31 cellular contexts compared by ENCODE assay signal in genomic region chr5:142539154-142539740, GRCh38.
"Had no signal": no experiment of that assay in that cellular context is flagged by ENCODE, and none has a peak within 500 bp of the region (broad histone marks: within the 10 kb centered on the region; RNA-seq: fewer than 3 reads in every experiment).

No MANE protein-coding gene starts in this region.

- H3K9me3 ChIP-seq: ovary, suprapubic skin, testis, vagina had no signal

- H3K27ac ChIP-seq: neural progenitor cell, ovary, parathyroid adenoma, psoas muscle, suprapubic skin, testis, tibial artery, vagina had no signal

- H3K4me1 Mint-ChIP-seq: naive thymus-derived CD8-positive, alpha-beta T cell; stimulated activated memory B cell treated with anti-CD40 and anti-IgM and Interleukin-4, amounts not matched to agents 10 μg/mL and 1 μg/mL and 100 μg/mL, for 72 hours; stimulated activated naive CD8-positive, alpha-beta T cell treated with anti-CD3 and anti-CD28 coated beads, Interleukin-15, amount 100 ng/mL, for 72 hours had no signal

- H3K4me3 Mint-ChIP-seq: naive thymus-derived CD8-positive, alpha-beta T cell; natural killer cell treated with Interleukin-12 subunit alpha and Interleukin-12 subunit beta and Interleukin-15 and Interleukin-18, amount 100 ng/mL, for 72 hours; neural progenitor cell; stimulated activated memory B cell treated with anti-CD40 and anti-IgM and Interleukin-4, amounts not matched to agents 10 μg/mL and 1 μg/mL and 100 μg/mL, for 72 hours; stimulated activated naive CD8-positive, alpha-beta T cell treated with anti-CD3 and anti-CD28 coated beads, Interleukin-15, amount 100 ng/mL, for 72 hours had no signal

- DNase-seq: naive thymus-derived CD8-positive, alpha-beta T cell; occipital lobe; ovary; posterior cingulate gyrus; psoas muscle; right cardiac atrium; spleen; stimulated activated CD4-positive, alpha-beta T cell treated with anti-CD3 and anti-CD28 coated beads, Interleukin-12 subunit alpha, Interleukin-12 subunit beta, amount 100 ng/mL, for 4 hours; stimulated activated CD4-positive, alpha-beta T cell treated with anti-CD3 and anti-CD28 coated beads, Interleukin-1b, Interleukin-23, amount 100 ng/mL, for 48 hours; stimulated activated CD4-positive, alpha-beta T cell treated with anti-CD3 and anti-CD28 coated beads, Interleukin-4, amount 100 ng/mL, for 1 hour; stimulated activated CD4-positive, alpha-beta T cell treated with anti-CD3 and anti-CD28 coated beads, Interleukin-4, amount 100 ng/mL, for 4 hours; stimulated activated CD8-positive, alpha-beta memory T cell treated with anti-CD3 and anti-CD28 coated beads, Interleukin-4, amount 100 ng/mL, for 48 hours; stimulated activated naive CD4-positive, alpha-beta T cell; stimulated activated naive CD8-positive, alpha-beta T cell treated with anti-CD3 and anti-CD28 coated beads, Interleukin-15, amount 100 ng/mL, for 72 hours; stimulated activated naive CD8-positive, alpha-beta T cell treated with anti-CD3 and anti-CD28 coated beads, Interleukin-15, Interleukin-2, amounts not matched to agents 100 U/mL and 50 U/mL, for 24 hours; substantia nigra; testis; tibial artery; transverse colon; upper lobe of left lung had no signal

- H3K4me3 ChIP-seq: neural progenitor cell, ovary, psoas muscle, skin epidermis, smooth muscle cell, spleen, suprapubic skin, testis, tibial artery, transverse colon, upper lobe of left lung, vagina had no signal

- H3K27ac Mint-ChIP-seq: naive thymus-derived CD8-positive, alpha-beta T cell; natural killer cell treated with Interleukin-12 subunit alpha and Interleukin-12 subunit beta and Interleukin-15 and Interleukin-18, amount 100 ng/mL, for 72 hours; neural progenitor cell; progenitor cell of endocrine pancreas; stimulated activated memory B cell treated with anti-CD40 and anti-IgM and Interleukin-4, amounts not matched to agents 10 μg/mL and 1 μg/mL and 100 μg/mL, for 72 hours had no signal

- H3K9me3 Mint-ChIP-seq: natural killer cell treated with Interleukin-12 subunit alpha and Interleukin-12 subunit beta and Interleukin-15 and Interleukin-18, amount 100 ng/mL, for 72 hours; stimulated activated memory B cell treated with anti-CD40 and anti-IgM and Interleukin-4, amounts not matched to agents 10 μg/mL and 1 μg/mL and 100 μg/mL, for 72 hours; stimulated activated naive CD8-positive, alpha-beta T cell treated with anti-CD3 and anti-CD28 coated beads, Interleukin-15, amount 100 ng/mL, for 72 hours had no signal

- FAIRE-seq: urothelium cell line had no signal

- H3K36me3 ChIP-seq: neural progenitor cell, ovary, spleen, suprapubic skin, tibial artery, transverse colon, upper lobe of left lung, vagina had no signal

- H3K4me1 ChIP-seq: neural progenitor cell, parathyroid adenoma, psoas muscle had no signal

- H3K27me3 ChIP-seq: neural progenitor cell, ovary, suprapubic skin, testis, tibial artery, transverse colon, upper lobe of left lung, vagina had no signal

- H3K36me3 Mint-ChIP-seq: natural killer cell treated with Interleukin-12 subunit alpha and Interleukin-12 subunit beta and Interleukin-15 and Interleukin-18, amount 100 ng/mL, for 72 hours; stimulated activated memory B cell treated with anti-CD40 and anti-IgM and Interleukin-4, amounts not matched to agents 10 μg/mL and 1 μg/mL and 100 μg/mL, for 72 hours had no signal

- H2AFZ ChIP-seq: neural progenitor cell, parathyroid adenoma had no signal

- H3K9ac ChIP-seq: neural progenitor cell, parathyroid adenoma had no signal

- H3K79me2 ChIP-seq: parathyroid adenoma had no signal

- H3K27me3 Mint-ChIP-seq: progenitor cell of endocrine pancreas had no signal

- H3K4me2 ChIP-seq: neural progenitor cell, smooth muscle cell had no signal

- ATAC-seq: naive thymus-derived CD8-positive, alpha-beta T cell; natural killer cell treated with Interleukin-12 subunit alpha and Interleukin-12 subunit beta and Interleukin-15 and Interleukin-18, amount 100 ng/mL, for 72 hours; psoas muscle; right cardiac atrium; sciatic nerve; stimulated activated memory B cell treated with anti-CD40 and anti-IgM and Interleukin-4, amounts not matched to agents 10 μg/mL and 1 μg/mL and 100 μg/mL, for 72 hours; stimulated activated naive CD8-positive, alpha-beta T cell treated with anti-CD3 and anti-CD28 coated beads, Interleukin-15, amount 100 ng/mL, for 72 hours; stimulated activated naive CD8-positive, alpha-beta T cell treated with anti-CD3 and anti-CD28 coated beads, Interleukin-15, Interleukin-2, amounts not matched to agents 100 U/mL and 50 U/mL, for 24 hours had no signal
